ENCODE assay signal across 7 cellular contexts in genomic region chr19:13036366-13036976, GRCh38. TPM values are rescaled to one million over a fixed set of nuclear protein-coding genes. Genes with fewer than 3 reads are reported as not detected.
DNase-seq lines count a peak whose midpoint lies in the region; ATAC-seq and TF ChIP-seq lines count a peak whose summit lies in the region.

No MANE protein-coding gene starts in this region.

- ATAC-seq in RWPE2 (ENCODE audit: low read depth) = peak; percentile 13; the same call in 2 of the 3 replicates
- ATAC-seq in upper lobe of left lung (ENCODE audit: low FRiP score in 2 of 2) = peak; percentile 52 to 78
- no peak for ATAC-seq in GM19455 (IDR thresholded peaks at IDR 0.05; ENCODE audit: unreplicated experiment)

- no peaks in the 10 kb centered on the region for H3K27me3 ChIP-seq in RWPE2 (ENCODE audit: insufficient read depth, poor library complexity, severe bottlenecking)
- H3K27me3 ChIP-seq in hepatocyte = peaks cover 17% of the 10 kb centered on the region
- no peaks in the 10 kb centered on the region for H3K27me3 ChIP-seq in upper lobe of left lung

- H3K36me3 ChIP-seq in RWPE2 (ENCODE audit: low read depth) (peaks cover 7% of the 10 kb centered on the region; the same call in 1 of the 2 replicates), hepatocyte (replicated peaks; ENCODE audit: insufficient read depth, low read depth) (no peaks in the 10 kb centered on the region), upper lobe of left lung (no peaks in the 10 kb centered on the region)

- H3K27ac ChIP-seq in RWPE2 (ENCODE audit: poor library complexity, severe bottlenecking) = peak overlapping the region; percentile 64
- no peak overlapping the region for H3K27ac ChIP-seq in hepatocyte
- H3K27ac ChIP-seq in upper lobe of left lung = peak overlapping the region; percentile 68 to 89 (median 79)

- H3K79me2 ChIP-seq in hepatocyte = peaks cover 6% of the 10 kb centered on the region

- 53% methylated on average over 18 of the region's 18 CpGs for WGBS in hepatocyte (ENCODE audit: low lambda C conversion rate, missing lambda C conversion rate)
- WGBS in upper lobe of left lung, 2 donors = 40 to 45% methylated on average over 18 of the region's 18 CpGs

- no peaks in the 10 kb centered on the region for H3K9me2 ChIP-seq in hepatocyte (replicated peaks; ENCODE audit: insufficient read depth)

- TF ChIP-seq POLR2A in upper lobe of left lung (IDR thresholded peaks at IDR 0.05) = no peak

- H3K4me1 ChIP-seq in RWPE2 (ENCODE audit: insufficient read depth, poor library complexity, severe bottlenecking) = peaks cover 51% of the 10 kb centered on the region
- peaks cover 29% of the 10 kb centered on the region for H3K4me1 ChIP-seq in hepatocyte (ENCODE audit: insufficient read depth)
- peaks cover 88 to 94% (median 91%) of the 10 kb centered on the region in 4 donors for H3K4me1 ChIP-seq in upper lobe of left lung

- H3K9me3 ChIP-seq in RWPE2 (ENCODE audit: severe bottlenecking) (no peaks in the 10 kb centered on the region), hepatocyte (ENCODE audit: low read depth) (no peaks in the 10 kb centered on the region), upper lobe of left lung (no peaks in the 10 kb centered on the region)

- peak in 1 of 4 donors; percentile 47 for TF ChIP-seq EP300 in upper lobe of left lung (IDR thresholded peaks at IDR 0.05)

- no peak overlapping the region for H3K4me3 ChIP-seq in LNCaP clone FGC (ENCODE audit: low read depth, low read length)
- no peak overlapping the region for H3K4me3 ChIP-seq in RWPE2 (ENCODE audit: severe bottlenecking)
- H3K4me3 ChIP-seq in hepatocyte = no peak overlapping the region
- no peak overlapping the region for H3K4me3 ChIP-seq in upper lobe of left lung

- H3K4me2 ChIP-seq in hepatocyte = no peak overlapping the region

- DNase-seq in LNCaP clone FGC (ENCODE audit: low read depth) (no peak), RWPE2 (ENCODE audit: low spot score) (no peak), hepatocyte (ENCODE audit: low spot score) (peak; percentile 68), upper lobe of left lung (peak in 1 of 2 donors; percentile 86), HUDEP-2 (lab: John Stamatoyannopoulos, UW; ENCODE audit: unreplicated experiment in 76 of 76) (no peak), cortex of kidney (lab: John Stamatoyannopoulos, UW) (no peak)

- H4K20me1 ChIP-seq in hepatocyte (ENCODE audit: insufficient read depth, poor library complexity, severe bottlenecking) = peaks cover 7% of the 10 kb centered on the region

- H2AFZ ChIP-seq in hepatocyte = no peak overlapping the region

- TF ChIP-seq CTCF in LNCaP clone FGC (IDR thresholded peaks at IDR 0.05; ENCODE audit: control insufficient read depth, extremely low read depth, insufficient read depth) (peak; percentile 46), RWPE2 (IDR thresholded peaks at IDR 0.05; ENCODE audit: poor library complexity, severe bottlenecking) (peak; percentile 27), hepatocyte (IDR thresholded peaks at IDR 0.05; ENCODE audit: poor library complexity) (peak; percentile 19), upper lobe of left lung (IDR thresholded peaks at IDR 0.05) (peak in 2 of 6 experiments; percentile 18 to 33)

RNA-seq across cellular contexts. Expression of gene NFIX, which starts 41.2 kb away (rescaled TPM):
- 3.8 and 12.8 TPM in 2 replicates for total RNA-seq in hepatocyte
- polyA plus RNA-seq in hepatocyte = 6.3 and 10.2 TPM in 2 replicates
- 100 to 1,000 TPM in 3 of 6 donors, 10 to 100 TPM in 3; 64.0 to 188 (median 107) TPM for total RNA-seq in upper lobe of left lung
